Comparison of ENCODE assay signal across 19 cellular contexts in the genomic region with DNA sequence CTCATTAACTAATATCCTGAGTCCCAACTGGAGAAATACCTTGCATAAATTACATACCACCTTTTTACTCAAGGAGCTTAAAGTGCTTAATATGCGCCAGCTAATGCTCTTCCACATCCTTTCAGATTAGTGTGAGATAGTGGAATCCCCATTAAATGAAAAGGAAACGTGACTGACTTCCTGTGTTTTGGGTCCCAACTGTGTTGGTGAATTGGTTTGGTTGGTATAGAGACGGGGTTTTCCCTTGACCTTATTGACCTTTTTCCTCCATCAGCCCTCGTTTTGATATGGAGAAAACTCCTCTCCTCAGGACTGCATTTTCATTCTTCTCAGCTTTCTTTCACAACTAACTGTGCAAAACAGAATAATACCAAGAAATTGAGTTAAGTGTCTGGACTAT.
"Had no signal": no experiment of that assay in that cellular context is flagged by ENCODE, and none has a peak within 500 bp of the region (broad histone marks: within the 10 kb centered on the region; RNA-seq: fewer than 3 reads in every experiment).

No MANE protein-coding gene starts in this region.

- H3K4me3 ChIP-seq: cardiac muscle cell, gastrocnemius medialis, heart left ventricle, ovary, sigmoid colon, upper lobe of right lung had no signal

- H3K27ac ChIP-seq: cardiac muscle cell, gastrocnemius medialis, heart left ventricle, ovary, sigmoid colon, upper lobe of right lung had no signal

- ATAC-seq: activated CD8-positive, alpha-beta T cell treated with anti-CD3 and anti-CD28 coated beads, Interleukin-2, amount 10 ng/mL, durations not matched to agents 7 days and 5 days; heart left ventricle; naive thymus-derived CD4-positive, alpha-beta T cell; stimulated activated effector memory CD8-positive, alpha-beta T cell treated with anti-CD3 and anti-CD28 coated beads, Interleukin-12 subunit alpha, Interleukin-12 subunit beta, amount 100 ng/mL, for 72 hours; upper lobe of right lung had no signal

- H3K27me3 Mint-ChIP-seq: activated CD4-positive, alpha-beta T cell treated with anti-CD3 and anti-CD28 coated beads, Interleukin-2, amount 10 ng/mL, durations not matched to agents 7 days and 5 days; naive thymus-derived CD4-positive, alpha-beta T cell had no signal

- H3K27me3 ChIP-seq: cardiac muscle cell, gastrocnemius medialis, heart left ventricle, ovary, sigmoid colon had no signal

- DNase-seq: activated CD4-positive, alpha-beta T cell treated with anti-CD3 and anti-CD28 coated beads, Interleukin-2, amount 10 ng/mL, durations not matched to agents 7 days and 5 days; activated CD8-positive, alpha-beta memory T cell treated with anti-CD3 and anti-CD28 coated beads, Interleukin-2, amount 50 U/mL, for 4 hours; activated CD8-positive, alpha-beta T cell treated with anti-CD3 and anti-CD28 coated beads, Interleukin-2, amount 10 ng/mL, durations not matched to agents 7 days and 5 days; activated effector memory CD4-positive, alpha-beta T cell treated with anti-CD3 and anti-CD28 coated beads, Interleukin-2, amount 50 U/mL, for 16 hours; activated T-cell treated with anti-CD3 and anti-CD28 coated beads, Interleukin-2, amount 50 U/mL, for 48 hours; amniotic stem cell; gastrocnemius medialis; heart left ventricle; mesenchymal stem cell; naive thymus-derived CD4-positive, alpha-beta T cell; ovary; sigmoid colon; stimulated activated CD4-positive, alpha-beta T cell treated with anti-CD3 and anti-CD28 coated beads, Interleukin-4, amount 100 ng/mL, for 24 hours; T-helper 1 cell; T1000; upper lobe of right lung had no signal

- H3K9me3 ChIP-seq: gastrocnemius medialis, heart left ventricle, ovary, sigmoid colon, upper lobe of right lung had no signal

- H3K36me3 ChIP-seq: cardiac muscle cell, gastrocnemius medialis, ovary, sigmoid colon, upper lobe of right lung had no signal

- H3K27ac Mint-ChIP-seq: activated CD4-positive, alpha-beta T cell treated with anti-CD3 and anti-CD28 coated beads, Interleukin-2, amount 10 ng/mL, durations not matched to agents 7 days and 5 days; activated CD8-positive, alpha-beta T cell treated with anti-CD3 and anti-CD28 coated beads, Interleukin-2, amount 10 ng/mL, durations not matched to agents 7 days and 5 days; activated naive CD4-positive, alpha-beta T cell treated with anti-CD3 and anti-CD28 coated beads, Interleukin-2, amount 50 U/mL, for 72 hours; stimulated activated effector memory CD8-positive, alpha-beta T cell treated with anti-CD3 and anti-CD28 coated beads, Interleukin-12 subunit alpha, Interleukin-12 subunit beta, amount 100 ng/mL, for 72 hours had no signal

- H3K9me3 Mint-ChIP-seq: activated CD4-positive, alpha-beta T cell treated with anti-CD3 and anti-CD28 coated beads, Interleukin-2, amount 10 ng/mL, durations not matched to agents 7 days and 5 days; activated naive CD4-positive, alpha-beta T cell treated with anti-CD3 and anti-CD28 coated beads, Interleukin-2, amount 50 U/mL, for 72 hours; stimulated activated effector memory CD8-positive, alpha-beta T cell treated with anti-CD3 and anti-CD28 coated beads, Interleukin-12 subunit alpha, Interleukin-12 subunit beta, amount 100 ng/mL, for 72 hours had no signal

- H3K4me3 Mint-ChIP-seq: activated CD4-positive, alpha-beta T cell treated with anti-CD3 and anti-CD28 coated beads, Interleukin-2, amount 10 ng/mL, durations not matched to agents 7 days and 5 days; activated CD8-positive, alpha-beta T cell treated with anti-CD3 and anti-CD28 coated beads, Interleukin-2, amount 10 ng/mL, durations not matched to agents 7 days and 5 days; naive thymus-derived CD4-positive, alpha-beta T cell; stimulated activated effector memory CD8-positive, alpha-beta T cell treated with anti-CD3 and anti-CD28 coated beads, Interleukin-12 subunit alpha, Interleukin-12 subunit beta, amount 100 ng/mL, for 72 hours had no signal

- H3K36me3 Mint-ChIP-seq: activated naive CD4-positive, alpha-beta T cell treated with anti-CD3 and anti-CD28 coated beads, Interleukin-2, amount 50 U/mL, for 72 hours; stimulated activated effector memory CD8-positive, alpha-beta T cell treated with anti-CD3 and anti-CD28 coated beads, Interleukin-12 subunit alpha, Interleukin-12 subunit beta, amount 100 ng/mL, for 72 hours had no signal

- H3K4me1 ChIP-seq: gastrocnemius medialis, heart left ventricle, sigmoid colon, upper lobe of right lung had no signal
